ENCODE assay signal across 23 cellular contexts in the genomic region with DNA sequence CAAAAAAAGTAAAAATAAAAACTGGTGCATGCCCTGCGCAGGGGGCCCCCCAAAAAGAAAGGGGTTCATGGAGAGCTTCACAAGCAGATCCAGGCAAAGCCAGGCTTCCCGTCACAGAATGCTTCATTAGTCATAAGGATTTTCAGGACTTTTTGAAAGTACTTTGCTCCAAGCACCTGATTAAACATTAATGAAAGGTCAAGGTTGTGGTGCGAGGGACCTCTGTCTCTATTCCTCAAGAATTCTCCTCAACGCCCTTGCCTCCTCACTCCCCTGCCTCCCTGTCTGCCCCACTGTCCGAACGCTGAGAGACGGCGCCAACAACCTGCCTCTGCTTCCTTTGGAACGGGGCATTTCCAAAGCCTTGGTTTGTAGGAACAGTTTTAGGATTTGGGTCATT.
DNase-seq lines count a peak whose midpoint lies in the region; ATAC-seq, FAIRE-seq and TF ChIP-seq lines count a peak whose summit lies in the region.
"Had no signal": no experiment of that assay in that cellular context is flagged by ENCODE, and none has a peak within 500 bp of the region (broad histone marks: within the 10 kb centered on the region; RNA-seq: fewer than 3 reads in every experiment).

No MANE protein-coding gene starts in this region.

- no peaks in the 10 kb centered on the region for H3K36me3 ChIP-seq in HepG2 (replicated peaks in 1 of 2; ENCODE audit: control insufficient read depth in 1 of 2, insufficient read depth in 2 of 2, low read length in 2 of 2)
- H3K36me3 ChIP-seq in right lobe of liver, result no peaks in the 10 kb centered on the region
- no peaks in the 10 kb centered on the region for H3K36me3 ChIP-seq in kidney epithelial cell (ENCODE audit: control insufficient read depth, insufficient read depth, low read length)
- H3K36me3 ChIP-seq: BE2C; BLaER1 treated with 17β-estradiol and CSF1 and Interleukin-3, amounts not matched to agents 10 nM and 100 nM; HAP-1 had no signal

- in situ Hi-C loops in HepG2 (cut with HindIII; ENCODE audit: extremely low pct_ligation_motif_present, low pct_unique_long_range_greater_than_20kb), result loop anchor here (25.0 kb wide), 1 partner anchor 496 kb away; no protein-coding TSS in a partner anchor

- H3K4me1 ChIP-seq in HepG2 (ENCODE audit: insufficient read depth, low read length) (peaks cover 6% of the 10 kb centered on the region; the same call in 1 of the 2 replicates), right lobe of liver (no peaks in the 10 kb centered on the region)
- H3K4me1 ChIP-seq: BE2C, HAP-1 had no signal

- H3K27me3 ChIP-seq in HepG2 (ENCODE audit: control insufficient read depth in 1 of 2, insufficient read depth in 2 of 2, low read length in 2 of 2) (no peaks in the 10 kb centered on the region; a peak in 1 of 5 replicates), right lobe of liver (no peaks in the 10 kb centered on the region), kidney epithelial cell (ENCODE audit: control insufficient read depth, insufficient read depth, low read length) (no peaks in the 10 kb centered on the region)
- H3K27me3 ChIP-seq: BLaER1 treated with 17β-estradiol and CSF1 and Interleukin-3, amounts not matched to agents 10 nM and 100 nM had no signal

- intact Hi-C loops in HepG2 (cut with micrococcal nuclease; ENCODE audit: unreplicated experiment), result no loop called here
- intact Hi-C loops in right lobe of liver (cut with DNase I), result no loop called here

- CTCF ChIA-PET in HepG2 (lab: Yijun Ruan, JAX; ENCODE audit: low intra/inter-chr PET ratio, low total read pairs), result no interaction called here

- H3K27ac ChIP-seq in HepG2 (ENCODE audit: extremely low read length, insufficient read depth, low read length) (no peak overlapping the region), right lobe of liver (no peak overlapping the region)
- H3K27ac ChIP-seq: 22Rv1; BLaER1 treated with 17β-estradiol and CSF1 and Interleukin-3, amounts not matched to agents 10 nM and 100 nM had no signal

- no peaks in the 10 kb centered on the region for H4K20me1 ChIP-seq in HepG2 (ENCODE audit: insufficient read depth, low read length)
- H4K20me1 ChIP-seq: BLaER1 treated with 17β-estradiol and CSF1 and Interleukin-3, amounts not matched to agents 10 nM and 100 nM had no signal

- H3K9ac ChIP-seq in HepG2 (ENCODE audit: insufficient read depth, low read depth, low read length), result no peak overlapping the region
- H3K9ac ChIP-seq: BLaER1 treated with 17β-estradiol and CSF1 and Interleukin-3, amounts not matched to agents 10 nM and 100 nM had no signal

- POLR2A ChIA-PET in HepG2 (lab: Yijun Ruan, JAX), result no interaction called here

- no TSS peak for BruUV-seq in HepG2 (replicated peaks; lab: Mats Ljungman, UMichigan)

- peak overlapping the region; percentile 23; the same call in 1 of the 2 replicates for H3K4me2 ChIP-seq in HepG2 (ENCODE audit: low read depth, low read length)
- H3K4me2 ChIP-seq: GM23338 had no signal

- no peaks in the 10 kb centered on the region for H3K9me3 ChIP-seq in HepG2 (ENCODE audit: low read length)
- no peaks in the 10 kb centered on the region for H3K9me3 ChIP-seq in right lobe of liver
- H3K9me3 ChIP-seq: BE2C, HAP-1 had no signal

- ATAC-seq in HepG2, result no peak
- ATAC-seq in right lobe of liver, result no peak
- ATAC-seq in HG02938 (IDR thresholded peaks at IDR 0.05; ENCODE audit: unreplicated experiment), result no peak
- ATAC-seq: GM23338 had no signal

- TF ChIP-seq POLR2A in HepG2 (IDR thresholded peaks at IDR 0.05; ENCODE audit: insufficient read depth in 1 of 2, low read depth in 2 of 2, low read length in 2 of 2), result no peak
- no peak for TF ChIP-seq POLR2A in right lobe of liver (IDR thresholded peaks at IDR 0.05)

- TF ChIP-seq RAD21 in HepG2 (CRISPR knock-in tag; IDR thresholded peaks at IDR 0.05), result no peak

- no peaks in the 10 kb centered on the region for H3K79me2 ChIP-seq in HepG2 (ENCODE audit: insufficient read depth, low read length)

- TF ChIP-seq CTCF in HepG2 (CRISPR knock-in tag; IDR thresholded peaks at IDR 0.05), result no peak
- no peak for TF ChIP-seq CTCF in right lobe of liver (IDR thresholded peaks at IDR 0.05)
- TF ChIP-seq CTCF in kidney epithelial cell (IDR thresholded peaks at IDR 0.05; ENCODE audit: insufficient read depth, low read length, poor library complexity, severe bottlenecking), result no peak

- H2AFZ ChIP-seq in HepG2 (ENCODE audit: low read length), result no peak overlapping the region
- H2AFZ ChIP-seq: GM23338 had no signal

- TF ChIP-seq EP300 in HepG2 (IDR thresholded peaks at IDR 0.05; ENCODE audit: low read depth in 2 of 2, low read length in 2 of 2) (no peak), HepG2 (CRISPR knock-in tag; IDR thresholded peaks at IDR 0.05; ENCODE audit: borderline replicate concordance) (no peak)

- no peak overlapping the region for H3K4me3 ChIP-seq in HepG2 (replicated peaks in 1 of 3; ENCODE audit: insufficient read depth in 1 of 3, low read depth in 2 of 3, low read length in 3 of 3)
- no peak overlapping the region for H3K4me3 ChIP-seq in right lobe of liver
- no peak overlapping the region for H3K4me3 ChIP-seq in kidney epithelial cell (ENCODE audit: low read depth, low read length)
- H3K4me3 ChIP-seq: BLaER1 treated with 17β-estradiol and CSF1 and Interleukin-3, amounts not matched to agents 10 nM and 100 nM; GM23338; HAP-1 had no signal

- DNase-seq in HepG2 (ENCODE audit: low spot score) (no peak), right lobe of liver (no peak), kidney epithelial cell (ENCODE audit: low read depth) (peak; percentile 51), left kidney (ENCODE audit: low read depth, low spot score) (peak; percentile 56), renal cortical epithelial cell (ENCODE audit: low read depth) (peak; percentile 93), dermis blood vessel endothelial cell (no peak)
- no peak for DNase-seq in stimulated activated CD4-positive, alpha-beta T cell treated with anti-CD3 and anti-CD28 coated beads, Interleukin-15, amount 100 ng/mL, for 24 hours
- DNase-seq: AML-193; BE2C; CD8-positive, alpha-beta memory T cell; DMS53; DMS79 treated with DMSO at 0.1 percent for 48 hours; GF-D8; HFFc6 had no signal

- FAIRE-seq in HepG2 (lab: Jason Lieb, UNC), result no peak
- FAIRE-seq: A204.1, GM12891, GM19239, H54 had no signal

- WGBS in HepG2 (ENCODE audit: low lambda C conversion rate), result 2% methylated on average over 3 of the region's 9 CpGs
- WGBS in right lobe of liver (ENCODE audit: insufficient coverage, low coverage, low lambda C conversion rate, missing lambda C conversion rate), result 48% methylated on average over 7 of the region's 9 CpGs

TF ChIP-seq in HepG2, 621 proteins besides CTCF, POLR2A, EP300 and RAD21 (continues in another document):
- TF ChIP-seq, protein P1, sequence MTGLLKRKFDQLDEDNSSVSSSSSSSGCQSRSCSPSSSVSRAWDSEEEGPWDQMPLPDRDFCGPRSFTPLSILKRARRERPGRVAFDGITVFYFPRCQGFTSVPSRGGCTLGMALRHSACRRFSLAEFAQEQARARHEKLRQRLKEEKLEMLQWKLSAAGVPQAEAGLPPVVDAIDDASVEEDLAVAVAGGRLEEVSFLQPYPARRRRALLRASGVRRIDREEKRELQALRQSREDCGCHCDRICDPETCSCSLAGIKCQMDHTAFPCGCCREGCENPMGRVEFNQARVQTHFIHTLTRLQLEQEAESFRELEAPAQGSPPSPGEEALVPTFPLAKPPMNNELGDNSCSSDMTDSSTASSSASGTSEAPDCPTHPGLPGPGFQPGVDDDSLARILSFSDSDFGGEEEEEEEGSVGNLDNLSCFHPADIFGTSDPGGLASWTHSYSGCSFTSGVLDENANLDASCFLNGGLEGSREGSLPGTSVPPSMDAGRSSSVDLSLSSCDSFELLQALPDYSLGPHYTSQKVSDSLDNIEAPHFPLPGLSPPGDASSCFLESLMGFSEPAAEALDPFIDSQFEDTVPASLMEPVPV (CRISPR knock-in tag; IDR thresholded peaks at IDR 0.05), result no peak
- TF ChIP-seq, protein P2, sequence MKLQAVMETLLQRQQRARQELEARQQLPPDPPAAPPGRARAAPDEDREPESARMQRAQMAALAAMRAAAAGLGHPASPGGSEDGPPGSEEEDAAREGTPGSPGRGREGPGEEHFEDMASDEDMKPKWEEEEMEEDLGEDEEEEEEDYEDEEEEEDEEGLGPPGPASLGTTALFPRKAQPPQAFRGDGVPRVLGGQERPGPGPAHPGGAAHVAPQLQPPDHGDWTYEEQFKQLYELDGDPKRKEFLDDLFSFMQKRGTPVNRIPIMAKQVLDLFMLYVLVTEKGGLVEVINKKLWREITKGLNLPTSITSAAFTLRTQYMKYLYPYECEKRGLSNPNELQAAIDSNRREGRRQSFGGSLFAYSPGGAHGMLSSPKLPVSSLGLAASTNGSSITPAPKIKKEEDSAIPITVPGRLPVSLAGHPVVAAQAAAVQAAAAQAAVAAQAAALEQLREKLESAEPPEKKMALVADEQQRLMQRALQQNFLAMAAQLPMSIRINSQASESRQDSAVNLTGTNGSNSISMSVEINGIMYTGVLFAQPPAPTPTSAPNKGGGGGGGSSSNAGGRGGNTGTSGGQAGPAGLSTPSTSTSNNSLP (IDR thresholded peaks at IDR 0.05; ENCODE audit: low read depth, low read length), result no peak
- TF ChIP-seq MLLT10 (CRISPR knock-in tag; IDR thresholded peaks at IDR 0.05), result no peak
- TF ChIP-seq ZNF260 (CRISPR knock-in tag; IDR thresholded peaks at IDR 0.05; ENCODE audit: borderline replicate concordance, low read depth), result no peak
- no peak for TF ChIP-seq REPIN1 (CRISPR knock-in tag; IDR thresholded peaks at IDR 0.05; ENCODE audit: borderline replicate concordance, low read depth)
- TF ChIP-seq HHEX (CRISPR knock-in tag; IDR thresholded peaks at IDR 0.05), result no peak
- TF ChIP-seq RBM39 (IDR thresholded peaks at IDR 0.05; ENCODE audit: low read depth, low read length, poor library complexity, severe bottlenecking), result no peak
- TF ChIP-seq, protein P3, sequence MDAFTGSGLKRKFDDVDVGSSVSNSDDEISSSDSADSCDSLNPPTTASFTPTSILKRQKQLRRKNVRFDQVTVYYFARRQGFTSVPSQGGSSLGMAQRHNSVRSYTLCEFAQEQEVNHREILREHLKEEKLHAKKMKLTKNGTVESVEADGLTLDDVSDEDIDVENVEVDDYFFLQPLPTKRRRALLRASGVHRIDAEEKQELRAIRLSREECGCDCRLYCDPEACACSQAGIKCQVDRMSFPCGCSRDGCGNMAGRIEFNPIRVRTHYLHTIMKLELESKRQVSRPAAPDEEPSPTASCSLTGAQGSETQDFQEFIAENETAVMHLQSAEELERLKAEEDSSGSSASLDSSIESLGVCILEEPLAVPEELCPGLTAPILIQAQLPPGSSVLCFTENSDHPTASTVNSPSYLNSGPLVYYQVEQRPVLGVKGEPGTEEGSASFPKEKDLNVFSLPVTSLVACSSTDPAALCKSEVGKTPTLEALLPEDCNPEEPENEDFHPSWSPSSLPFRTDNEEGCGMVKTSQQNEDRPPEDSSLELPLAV (CRISPR knock-in tag; conservative IDR thresholded peaks at IDR 0.05; ENCODE audit: low read depth), result no peak
- TF ChIP-seq ZNF790 (CRISPR knock-in tag; IDR thresholded peaks at IDR 0.05; ENCODE audit: borderline replicate concordance), result no peak
- TF ChIP-seq ZNF432 (CRISPR knock-in tag; IDR thresholded peaks at IDR 0.05; ENCODE audit: borderline replicate concordance), result no peak
- TF ChIP-seq ZNF660 (CRISPR knock-in tag; IDR thresholded peaks at IDR 0.05; ENCODE audit: borderline replicate concordance, low read depth), result no peak

Comparison
In these comparisons a context has a peak if more than half of its experiments do, and no peak if none do; other contexts are left out.
1. DNase-seq: peak in kidney epithelial cell (single experiment), left kidney (single experiment) and renal cortical epithelial cell (single experiment); none in HepG2 (single experiment), right lobe of liver (0 of 3), dermis blood vessel endothelial cell (single experiment) and stimulated activated CD4-positive, alpha-beta T cell treated with anti-CD3 and anti-CD28 coated beads, Interleukin-15, amount 100 ng/mL, for 24 hours (single experiment).